In the genomic region with DNA sequence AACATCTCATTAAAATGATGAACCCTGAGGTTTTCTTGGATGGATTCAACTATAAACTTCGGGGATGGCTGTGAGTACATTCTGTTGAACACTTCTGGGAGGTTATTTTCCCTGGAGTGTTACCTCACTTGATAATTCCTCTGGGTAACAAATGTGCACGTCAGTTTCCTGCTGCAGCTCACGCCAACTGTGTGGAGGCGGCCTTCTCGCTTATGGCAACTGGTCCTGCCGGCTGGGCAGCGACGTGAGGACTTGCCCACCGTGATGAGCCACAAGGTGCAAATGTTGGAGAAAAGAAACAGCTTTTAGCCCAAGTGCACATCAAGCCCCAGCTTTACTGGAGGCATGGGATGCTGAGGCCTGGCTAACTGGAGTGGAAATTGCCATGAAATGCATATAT, we compare ENCODE assay signal across 29 cellular contexts. TPM values are rescaled to one million over a fixed set of nuclear protein-coding genes. Genes with fewer than 3 reads are reported as not detected.
"Had no signal": no experiment of that assay in that cellular context is flagged by ENCODE, and none has a peak within 500 bp of the region (broad histone marks: within the 10 kb centered on the region; RNA-seq: fewer than 3 reads in every experiment).

No MANE protein-coding gene starts in this region.

- H3K4me1 ChIP-seq: adrenal gland, body of pancreas, gastroesophageal sphincter had no signal

- H3K27ac ChIP-seq: adrenal gland, body of pancreas, epithelial cell of prostate, gastroesophageal sphincter had no signal

- H3K27me3 ChIP-seq: adrenal gland, body of pancreas, gastroesophageal sphincter had no signal

- H3K27me3 Mint-ChIP-seq: activated CD8-positive, alpha-beta T cell treated with anti-CD3 and anti-CD28 coated beads for 36 hours; activated naive CD4-positive, alpha-beta T cell treated with anti-CD3 and anti-CD28 coated beads, Interleukin-2, amount 50 U/mL, for 24 hours; activated naive CD8-positive, alpha-beta T cell treated with anti-CD3 and anti-CD28 coated beads, Interleukin-2, amount 50 U/mL, for 24 hours had no signal

- H3K36me3 Mint-ChIP-seq: activated naive CD4-positive, alpha-beta T cell treated with anti-CD3 and anti-CD28 coated beads, Interleukin-2, amount 50 U/mL, for 24 hours; activated naive CD8-positive, alpha-beta T cell treated with anti-CD3 and anti-CD28 coated beads for 36 hours had no signal

- ATAC-seq: activated CD4-positive, CD25-positive, alpha-beta regulatory T cell treated with anti-CD3 and anti-CD28 coated beads, Interleukin-2, amount 50 U/mL, for 24 hours; activated CD8-positive, alpha-beta T cell treated with anti-CD3 and anti-CD28 coated beads for 36 hours; activated naive CD8-positive, alpha-beta T cell treated with anti-CD3 and anti-CD28 coated beads, Interleukin-2, amount 50 U/mL, for 24 hours; activated T-cell treated with anti-CD3 and anti-CD28 coated beads, Interleukin-2, amount 50 U/mL, for 4 hours; activated T-helper 17 cell treated with anti-CD3 and anti-CD28 coated beads, Interleukin-2, amount 50 U/mL, for 72 hours; body of pancreas; gastroesophageal sphincter had no signal

- H3K4me1 Mint-ChIP-seq: activated B cell treated with CpG ODN at 0.5 μM for 24 hours; activated naive CD4-positive, alpha-beta T cell treated with anti-CD3 and anti-CD28 coated beads, Interleukin-2, amount 50 U/mL, for 24 hours; activated naive CD8-positive, alpha-beta T cell treated with anti-CD3 and anti-CD28 coated beads, Interleukin-2, amount 50 U/mL, for 24 hours; activated T-helper 17 cell treated with anti-CD3 and anti-CD28 coated beads, Interleukin-2, amount 50 U/mL, for 72 hours had no signal

- DNase-seq: activated B cell treated with CpG ODN at 0.5 μM for 24 hours; activated CD4-positive, alpha-beta T cell treated with anti-CD3 and anti-CD28 coated beads for 48 hours; activated CD4-positive, alpha-beta T cell treated with anti-CD3 and anti-CD28 coated beads, Interleukin-2, amount 50 U/mL, for 1 hour; activated CD4-positive, alpha-beta T cell treated with anti-CD3 and anti-CD28 coated beads, Interleukin-2, amount 50 U/mL, for 48 hours; activated CD8-positive, alpha-beta memory T cell treated with anti-CD3 and anti-CD28 coated beads for 24 hours; activated CD8-positive, alpha-beta T cell treated with anti-CD3 and anti-CD28 coated beads for 36 hours; activated effector memory CD4-positive, alpha-beta T cell treated with Interleukin-2 at 50 U/mL for 16 hours; activated gamma-delta T cell treated with Interleukin-2 at 50 U/mL for 16 hours; activated naive CD4-positive, alpha-beta T cell treated with anti-CD3 and anti-CD28 coated beads for 36 hours; activated naive CD8-positive, alpha-beta T cell treated with anti-CD3 and anti-CD28 coated beads for 36 hours; activated naive CD8-positive, alpha-beta T cell treated with anti-CD3 and anti-CD28 coated beads, Interleukin-2, amount 50 U/mL, for 24 hours; activated T-cell treated with anti-CD3 and anti-CD28 coated beads, Interleukin-2, amount 50 U/mL, for 4 hours; adrenal gland; aorta; body of pancreas; caudate nucleus; cortex of kidney; dermis blood vessel endothelial cell; effector CD8-positive, alpha-beta T cell; esophagus squamous epithelium; foreskin melanocyte; T-helper 2 cell had no signal

- H3K36me3 ChIP-seq: adrenal gland, esophagus squamous epithelium, gastroesophageal sphincter had no signal

- H3K9me3 ChIP-seq: adrenal gland, body of pancreas, esophagus squamous epithelium, gastroesophageal sphincter had no signal

- H3K9me3 Mint-ChIP-seq: activated B cell treated with CpG ODN at 0.5 μM for 24 hours; activated CD8-positive, alpha-beta T cell treated with anti-CD3 and anti-CD28 coated beads for 36 hours; activated naive CD4-positive, alpha-beta T cell treated with anti-CD3 and anti-CD28 coated beads for 36 hours; activated naive CD4-positive, alpha-beta T cell treated with anti-CD3 and anti-CD28 coated beads, Interleukin-2, amount 50 U/mL, for 24 hours; activated naive CD8-positive, alpha-beta T cell treated with anti-CD3 and anti-CD28 coated beads for 36 hours; activated naive CD8-positive, alpha-beta T cell treated with anti-CD3 and anti-CD28 coated beads, Interleukin-2, amount 50 U/mL, for 24 hours; activated T-cell treated with anti-CD3 and anti-CD28 coated beads, Interleukin-2, amount 50 U/mL, for 4 hours; activated T-helper 17 cell treated with anti-CD3 and anti-CD28 coated beads, Interleukin-2, amount 50 U/mL, for 72 hours had no signal

- H3K4me3 Mint-ChIP-seq: activated B cell treated with CpG ODN at 0.5 μM for 24 hours; activated CD8-positive, alpha-beta T cell treated with anti-CD3 and anti-CD28 coated beads for 36 hours; activated naive CD4-positive, alpha-beta T cell treated with anti-CD3 and anti-CD28 coated beads for 36 hours; activated naive CD4-positive, alpha-beta T cell treated with anti-CD3 and anti-CD28 coated beads, Interleukin-2, amount 50 U/mL, for 24 hours; activated naive CD8-positive, alpha-beta T cell treated with anti-CD3 and anti-CD28 coated beads for 36 hours; activated naive CD8-positive, alpha-beta T cell treated with anti-CD3 and anti-CD28 coated beads, Interleukin-2, amount 50 U/mL, for 24 hours; activated T-cell treated with anti-CD3 and anti-CD28 coated beads, Interleukin-2, amount 50 U/mL, for 4 hours; activated T-helper 17 cell treated with anti-CD3 and anti-CD28 coated beads, Interleukin-2, amount 50 U/mL, for 72 hours had no signal

- H3K4me3 ChIP-seq: adrenal gland, body of pancreas, esophagus squamous epithelium, gastroesophageal sphincter had no signal

- H3K27ac Mint-ChIP-seq: activated B cell treated with CpG ODN at 0.5 μM for 24 hours; activated CD8-positive, alpha-beta T cell treated with anti-CD3 and anti-CD28 coated beads for 36 hours; activated naive CD4-positive, alpha-beta T cell treated with anti-CD3 and anti-CD28 coated beads for 36 hours; activated naive CD4-positive, alpha-beta T cell treated with anti-CD3 and anti-CD28 coated beads, Interleukin-2, amount 50 U/mL, for 24 hours; activated naive CD8-positive, alpha-beta T cell treated with anti-CD3 and anti-CD28 coated beads for 36 hours; activated naive CD8-positive, alpha-beta T cell treated with anti-CD3 and anti-CD28 coated beads, Interleukin-2, amount 50 U/mL, for 24 hours; activated T-helper 17 cell treated with anti-CD3 and anti-CD28 coated beads, Interleukin-2, amount 50 U/mL, for 72 hours had no signal

RNA-seq across cellular contexts. Expression of gene MYCN, which starts 15.9 kb away (rescaled TPM):
- total RNA-seq: activated B cell treated with CpG ODN at 0.5 μM for 24 hours; activated T-helper 17 cell treated with anti-CD3 and anti-CD28 coated beads, Interleukin-2, amount 50 U/mL, for 72 hours; body of pancreas; fibroblast of lung; T-helper 1 cell treated with Interleukin-12 subunit alpha and Interleukin-12 subunit beta and Interleukin-4 antibody, amounts not matched to agents 30 ng/mL and 1 ng/mL, for 36 hours had no signal
- polyA plus RNA-seq: fibroblast of lung had no signal
